22 cellular contexts compared by ENCODE assay signal in genomic region chr21:27831821-27832569, GRCh38.
A peak's percentile ranks its signal among the peaks of the same experiment; 100 is the strongest.
DNase-seq lines count a peak whose midpoint lies in the region; ATAC-seq and TF ChIP-seq lines count a peak whose summit lies in the region.
"Had no signal": no experiment of that assay in that cellular context is flagged by ENCODE, and none has a peak within 500 bp of the region (broad histone marks: within the 10 kb centered on the region; RNA-seq: fewer than 3 reads in every experiment).

No MANE protein-coding gene starts in this region.

- no peak for TF ChIP-seq CTCF in AG10803 (conservative IDR thresholded peaks at IDR 0.05; ENCODE audit: low read length)

- H3K36me3 ChIP-seq in mesodermal cell (ENCODE audit: control insufficient read depth, insufficient read depth, low read length), result no peaks in the 10 kb centered on the region
- H3K36me3 ChIP-seq: adrenal gland had no signal

- intact Hi-C loops in head of caudate nucleus (cut with DNase I), result no loop called here

- H3K4me3 ChIP-seq in AG10803 (ENCODE audit: low read length) (no peak overlapping the region), mesodermal cell (ENCODE audit: extremely low read depth, insufficient read depth, low read length, poor library complexity, severe bottlenecking) (no peak overlapping the region)
- H3K4me3 ChIP-seq: adrenal gland had no signal

- 74 to 92% methylated on average over 2 of the region's 3 CpGs for WGBS in mesodermal cell (ENCODE audit: insufficient coverage in 2 of 2), 2 experiments

- H3K27ac ChIP-seq in mesodermal cell (ENCODE audit: low read depth, low read length, severe bottlenecking), result peak overlapping the region; percentile 19
- H3K27ac ChIP-seq: adrenal gland had no signal

- no peak for ATAC-seq in GM21381 (IDR thresholded peaks at IDR 0.05; ENCODE audit: unreplicated experiment)
- ATAC-seq: CD8-positive, alpha-beta T cell; T-cell had no signal

- H3K4me1 ChIP-seq in mesodermal cell (ENCODE audit: control insufficient read depth, insufficient read depth, low read length, poor library complexity, severe bottlenecking), result peaks cover 6% of the 10 kb centered on the region
- H3K4me1 ChIP-seq: adrenal gland had no signal

- H3K9me3 ChIP-seq in mesodermal cell (ENCODE audit: control insufficient read depth, low read length), result no peaks in the 10 kb centered on the region

- DNase-seq in AG10803 (ENCODE audit: low read depth) (peak; percentile 61), NCI-H226 (peak; percentile 27), fibroblast of gingiva (ENCODE audit: low read depth) (peak; percentile 71), inferior parietal cortex (ENCODE audit: extremely low spot score) (no peak), NCI-H446 treated with DMSO at 0.1 percent for 48 hours (lab: John Stamatoyannopoulos, UW) (no peak), head of caudate nucleus (no peak)
- DNase-seq: ACHN; activated CD4-positive, alpha-beta T cell treated with anti-CD3 and anti-CD28 coated beads, Interleukin-2, amount 10 ng/mL, durations not matched to agents 7 days and 5 days; activated CD8-positive, alpha-beta memory T cell treated with anti-CD3 and anti-CD28 coated beads, Interleukin-2, amount 50 U/mL, for 4 hours; activated gamma-delta T cell; adrenal gland; CD8-positive, alpha-beta T cell; DND-41; effector CD8-positive, alpha-beta T cell; Karpas-422; NCI-H1092; NCI-H524; stimulated activated CD8-positive, alpha-beta memory T cell treated with anti-CD3 and anti-CD28 coated beads, Interleukin-4, amount 100 ng/mL, for 48 hours; substantia nigra; T-cell had no signal

Comparison
In these comparisons a context has a peak if more than half of its experiments do, and no peak if none do; other contexts are left out.
1. DNase-seq: peak in AG10803 (single experiment), NCI-H226 (single experiment) and fibroblast of gingiva (single experiment); none in inferior parietal cortex (single experiment), NCI-H446 treated with DMSO at 0.1 percent for 48 hours (single experiment) and head of caudate nucleus (0 of 42).